ENCODE assay signal across 30 cellular contexts in the genomic region with DNA sequence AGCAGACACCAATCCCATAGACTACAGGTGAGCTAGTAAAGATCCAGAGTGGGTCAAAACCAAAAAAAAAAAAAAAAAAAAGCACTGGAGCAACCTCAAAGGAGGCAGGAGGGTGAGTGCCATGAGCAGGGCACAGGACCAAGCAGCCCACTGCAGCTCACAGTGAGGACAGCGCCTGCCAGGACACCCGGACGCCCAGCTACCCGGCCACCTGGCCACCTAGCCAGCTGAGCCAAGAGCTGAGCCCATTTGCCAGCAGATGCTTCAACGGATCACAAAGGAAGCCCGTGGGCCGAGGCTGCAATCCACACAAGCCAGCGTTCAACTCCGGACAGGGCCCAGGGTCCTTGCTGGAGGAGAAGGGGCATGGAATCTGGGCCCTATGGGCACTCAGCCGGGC. TPM values are rescaled to one million over a fixed set of nuclear protein-coding genes. Genes with fewer than 3 reads are reported as not detected.
DNase-seq lines count a peak whose midpoint lies in the region; ATAC-seq, FAIRE-seq and TF ChIP-seq lines count a peak whose summit lies in the region.
"Had no signal": no experiment of that assay in that cellular context is flagged by ENCODE, and none has a peak within 500 bp of the region (broad histone marks: within the 10 kb centered on the region; RNA-seq: fewer than 3 reads in every experiment).

No MANE protein-coding gene starts in this region.

- no peak overlapping the region for H3K4me3 ChIP-seq in HUES6 (ENCODE audit: low read depth, low read length)
- no peak overlapping the region for H3K4me3 ChIP-seq in K562
- H3K4me3 ChIP-seq in mucosa of descending colon: no peak overlapping the region
- no peak overlapping the region for H3K4me3 ChIP-seq in effector memory CD4-positive, alpha-beta T cell (ENCODE audit: insufficient read depth, low read depth, low read length, poor library complexity, severe bottlenecking)
- H3K4me3 ChIP-seq: breast epithelium, PC-9, sigmoid colon, tibial artery had no signal

- H2AFZ ChIP-seq in K562 (ENCODE audit: low read depth, low read length): no peak overlapping the region
- H2AFZ ChIP-seq: PC-9 had no signal

- in situ Hi-C loops in K562 (cut with MboI): no loop called here

- no peak for FAIRE-seq in K562 (lab: Jason Lieb, UNC)
- FAIRE-seq: colon, islet of Langerhans had no signal

- ATAC-seq in K562: no peak
- ATAC-seq in mucosa of descending colon: peak; percentile 22
- ATAC-seq: activated CD4-positive, alpha-beta T cell treated with anti-CD3 and anti-CD28 coated beads for 36 hours; activated CD8-positive, alpha-beta T cell treated with anti-CD3 and anti-CD28 coated beads for 36 hours; HCT116; left ventricle myocardium superior had no signal

- no peaks in the 10 kb centered on the region for H3K27me3 ChIP-seq in HUES6 (ENCODE audit: control insufficient read depth, insufficient read depth, low read length)
- no peaks in the 10 kb centered on the region for H3K27me3 ChIP-seq in K562 (ENCODE audit: control insufficient read depth in 2 of 2, insufficient read depth in 2 of 2, low read length in 2 of 2)
- no peaks in the 10 kb centered on the region for H3K27me3 ChIP-seq in effector memory CD4-positive, alpha-beta T cell (replicated peaks; ENCODE audit: control insufficient read depth, insufficient read depth, low read length, poor library complexity, severe bottlenecking)
- H3K27me3 ChIP-seq: breast epithelium, sigmoid colon, tibial artery had no signal

- no peaks in the 10 kb centered on the region for H3K9me3 ChIP-seq in HUES6 (ENCODE audit: control insufficient read depth, insufficient read depth, low read depth, low read length)
- H3K9me3 ChIP-seq in K562 (replicated peaks; ENCODE audit: control insufficient read depth, insufficient read depth, low read depth, low read length): 0 out of 2 replicates have a peak, but pooled peaks cover 1% of the 10 kb centered on the region
- H3K9me3 ChIP-seq in mucosa of descending colon: no peaks in the 10 kb centered on the region
- H3K9me3 ChIP-seq in effector memory CD4-positive, alpha-beta T cell (ENCODE audit: control insufficient read depth, low read length): no peaks in the 10 kb centered on the region
- H3K9me3 ChIP-seq: breast epithelium, sigmoid colon, tibial artery had no signal

- peaks cover 5% of the 10 kb centered on the region for H3K9me1 ChIP-seq in K562 (ENCODE audit: control insufficient read depth, insufficient read depth, low read length)

- no peak for TF ChIP-seq RAD21 in K562 (CRISPR knock-in tag; conservative IDR thresholded peaks at IDR 0.05 in 1 of 2, IDR thresholded peaks at IDR 0.05 in 1 of 2)

- no peak overlapping the region for H3K4me2 ChIP-seq in K562 (ENCODE audit: insufficient read depth, low read length)
- H3K4me2 ChIP-seq: PC-9 had no signal

- H3K9ac ChIP-seq in HUES6 (ENCODE audit: low read length) (no peak overlapping the region), K562 (ENCODE audit: insufficient read depth in 1 of 2, low read depth in 2 of 2, low read length in 2 of 2) (no peak overlapping the region; a peak in 2 of 4 replicates)

- intact Hi-C loops in K562 (cut with micrococcal nuclease): no loop called here
- intact Hi-C loops in mucosa of descending colon (cut with DNase I, micrococcal nuclease): no loop called here

- BruUV-seq in K562 (replicated peaks; lab: Mats Ljungman, UMichigan): no TSS peak

- TF ChIP-seq EP300 in K562 (IDR thresholded peaks at IDR 0.05; ENCODE audit: low read length): no peak

- TF ChIP-seq CTCF in K562 (IDR thresholded peaks at IDR 0.05 in 2 of 3, conservative IDR thresholded peaks at IDR 0.05 in 1 of 3; ENCODE audit: insufficient read depth in 2 of 3, low read depth in 1 of 3, low read length in 3 of 3) (no peak), mucosa of descending colon (IDR thresholded peaks at IDR 0.05) (no peak)

- peaks cover 35% of the 10 kb centered on the region for H4K20me1 ChIP-seq in K562 (replicated peaks; ENCODE audit: control insufficient read depth, insufficient read depth, low read length)

- peaks cover 97% of the 10 kb centered on the region for H3K79me2 ChIP-seq in K562 (ENCODE audit: control insufficient read depth, insufficient read depth, low read length)

- DNase-seq in COLO668 (lab: John Stamatoyannopoulos, UW; ENCODE audit: unreplicated experiment) (peak; percentile 32), K562 (ENCODE audit: extremely low read depth in 1 of 4, low spot score in 3 of 4) (no peak), mucosa of descending colon (no peak), pons (ENCODE audit: low spot score) (no peak)
- no peak for DNase-seq in effector CD8-positive, alpha-beta T cell (lab: John Stamatoyannopoulos, UW)
- no peak for DNase-seq in effector memory CD4-positive, alpha-beta T cell
- DNase-seq: activated CD4-positive, alpha-beta T cell treated with anti-CD3 and anti-CD28 coated beads for 36 hours; activated CD8-positive, alpha-beta T cell treated with anti-CD3 and anti-CD28 coated beads for 36 hours; amygdala; GF-D8; IMR-90; left ventricle myocardium superior; NCI-H1694; NCI-H2171; nucleus accumbens; PC-9; SIG-M5; sigmoid colon; stimulated activated CD4-positive, alpha-beta T cell treated with anti-CD3 and anti-CD28 coated beads, Interleukin-15, amount 100 ng/mL, for 24 hours; stimulated activated CD4-positive, alpha-beta T cell treated with anti-CD3 and anti-CD28 coated beads, Interleukin-4, amount 100 ng/mL, for 4 hours; tibial artery had no signal

- peaks cover under 1% of the 10 kb centered on the region; the same call in 1 of the 2 replicates for H3K4me1 ChIP-seq in HUES6 (ENCODE audit: control insufficient read depth, insufficient read depth, low read length)
- peaks cover 36 to 51% of the 10 kb centered on the region in 2 experiments for H3K4me1 ChIP-seq in K562 (replicated peaks in 1 of 2; ENCODE audit: control insufficient read depth in 2 of 2, insufficient read depth in 2 of 2, low read length in 2 of 2)
- H3K4me1 ChIP-seq in mucosa of descending colon (ENCODE audit: low read depth): peaks cover 12% of the 10 kb centered on the region
- H3K4me1 ChIP-seq in effector memory CD4-positive, alpha-beta T cell (ENCODE audit: control insufficient read depth, insufficient read depth, low read length, poor library complexity, severe bottlenecking): peaks cover 22% of the 10 kb centered on the region
- H3K4me1 ChIP-seq: breast epithelium had no signal

- POLR2A ChIA-PET in K562 (lab: Yijun Ruan, JAX): interaction anchor here (0.7 to 3.0 kb wide), 6 partner anchors 8 to 211 kb away, joined by 3 to 22 read pairs (median 4); no protein-coding TSS in a partner anchor

- CTCF ChIA-PET in K562 (lab: Yijun Ruan, JAX; ENCODE audit: low intra/inter-chr PET ratio): no interaction called here

- 0 out of 2 replicates have a peak overlapping the region, but pooled peaks have one; percentile 52 for H3K27ac ChIP-seq in HUES6 (ENCODE audit: low read depth, low read length)
- peak overlapping the region; percentile 33; the same call in 1 of the 3 replicates for H3K27ac ChIP-seq in K562 (ENCODE audit: extremely low read depth, low read depth, low read length)
- no peak overlapping the region for H3K27ac ChIP-seq in effector memory CD4-positive, alpha-beta T cell (ENCODE audit: insufficient read depth, low read length, poor library complexity, severe bottlenecking)
- H3K27ac ChIP-seq: breast epithelium, PC-9, sigmoid colon, tibial artery had no signal

- peaks cover under 1% of the 10 kb centered on the region for H3K36me3 ChIP-seq in HUES6 (ENCODE audit: control insufficient read depth, insufficient read depth, low read length)
- H3K36me3 ChIP-seq in K562 (ENCODE audit: control insufficient read depth, insufficient read depth, low read length): peaks cover 12% of the 10 kb centered on the region; the same call in 2 of the 3 replicates
- no peaks in the 10 kb centered on the region for H3K36me3 ChIP-seq in mucosa of descending colon (ENCODE audit: low read depth)
- peaks cover 3% of the 10 kb centered on the region for H3K36me3 ChIP-seq in effector memory CD4-positive, alpha-beta T cell (ENCODE audit: control insufficient read depth, insufficient read depth, low read length)
- H3K36me3 ChIP-seq: breast epithelium had no signal

- TF ChIP-seq POLR2A in K562 (conservative IDR thresholded peaks at IDR 0.05): no peak

- WGBS in K562 (ENCODE audit: insufficient coverage, low coverage, missing lambda C conversion rate): 78% methylated on average over 7 of the region's 10 CpGs

RNA-seq across cellular contexts. Expression of a gene that starts 15.1 kb away (rescaled TPM):
- 41.5 and 88.6 TPM in 2 replicates for total RNA-seq in K562 (2011; cell fraction: chromatin; rRNA removed; ENCODE audit: low replicate concordance)
- 39.7 and 42.5 TPM in 2 replicates for total RNA-seq in K562 (2011; cell fraction: nucleolus; rRNA removed)
- 23.8 and 31.0 TPM in 2 replicates for total RNA-seq in K562 (2011; cell fraction: nucleoplasm; rRNA removed)
- total RNA-seq in K562 (2014; rRNA removed) (53.9 and 65.3 TPM in 2 replicates), K562 (2014; rRNA removed; fragmentation: Illumina TruSeq; extraction: Trizol) (13.1 and 16.0 TPM in 2 replicates), K562 (2015; rRNA removed; fragmentation: Illumina TruSeq; extraction: Trizol) (28.1 and 28.6 TPM in 2 replicates), K562 (2021) (49.9 and 58.0 TPM in 2 replicates), mucosa of descending colon (10 to 100 TPM; 33.0 to 46.3 (median 40.0) TPM)
- polyA plus RNA-seq in K562 (2011; rRNA removed) (7.4 and 13.0 TPM in 2 replicates), K562 (2014; fragmentation: Illumina TruSeq; extraction: Trizol) (25.9 and 36.3 TPM in 2 replicates), K562 (2014; fragmentation: Nextera tagmentation; extraction: Ambion mirVana) (under 1 TPM; 0.42 to 0.77 TPM), K562 (2014; rRNA removed) (36.8 and 40.5 TPM in 2 replicates)
- polyA plus RNA-seq in K562 (2011; cell fraction: cytosol; rRNA removed): 13.6 and 26.9 TPM in 2 replicates
- polyA plus RNA-seq in K562 (2011; cell fraction: nucleus; rRNA removed): 20.6 and 36.7 TPM in 2 replicates
- 26.0 and 33.9 TPM in 2 replicates for polyA plus RNA-seq in K562 (2012)
- 9.0 and 13.1 TPM in 2 replicates for polyA minus RNA-seq in K562 (2011; rRNA and poly(A)+ RNA removed)
- 16.1 and 34.2 TPM in 2 replicates for polyA minus RNA-seq in K562 (2011; cell fraction: cytosol; rRNA and poly(A)+ RNA removed)
- 14.3 and 14.4 TPM in 2 replicates for polyA minus RNA-seq in K562 (2011; cell fraction: nucleus; rRNA and poly(A)+ RNA removed)

RNA-seq across cellular contexts. Expression of a gene that starts 32.9 kb away (rescaled TPM):
- 23.4 and 64.3 TPM in 2 replicates for total RNA-seq in K562 (2011; cell fraction: chromatin; rRNA removed; ENCODE audit: low replicate concordance)
- 75.9 and 80.4 TPM in 2 replicates for total RNA-seq in K562 (2011; cell fraction: nucleolus; rRNA removed)
- total RNA-seq in K562 (2011; cell fraction: nucleoplasm; rRNA removed): 40.5 and 50.3 TPM in 2 replicates
- total RNA-seq in K562 (2014; rRNA removed) (323 and 344 TPM in 2 replicates), K562 (2014; rRNA removed; fragmentation: Illumina TruSeq; extraction: Trizol) (54.8 and 63.1 TPM in 2 replicates), K562 (2015; rRNA removed; fragmentation: Illumina TruSeq; extraction: Trizol) (157 and 167 TPM in 2 replicates), K562 (2021) (175 and 183 TPM in 2 replicates), mucosa of descending colon (10 to 100 TPM; 39.7 to 53.8 (median 49.1) TPM)
- polyA plus RNA-seq in K562 (2011; rRNA removed) (152 and 181 TPM in 2 replicates), K562 (2014; fragmentation: Illumina TruSeq; extraction: Trizol) (219 and 232 TPM in 2 replicates), K562 (2014; fragmentation: Nextera tagmentation; extraction: Ambion mirVana) (10 to 100 TPM in 1 of 2 experiments, 1 to 10 TPM in 1; 2.5 to 22.9 TPM), K562 (2014; rRNA removed) (306 and 314 TPM in 2 replicates)
- polyA plus RNA-seq in K562 (2011; cell fraction: cytosol; rRNA removed): 215 and 452 TPM in 2 replicates
- polyA plus RNA-seq in K562 (2011; cell fraction: nucleus; rRNA removed): 114 and 165 TPM in 2 replicates
- 108 and 172 TPM in 2 replicates for polyA plus RNA-seq in K562 (2012)
- 49.7 and 74.3 TPM in 2 replicates for polyA minus RNA-seq in K562 (2011; rRNA and poly(A)+ RNA removed)
- polyA minus RNA-seq in K562 (2011; cell fraction: cytosol; rRNA and poly(A)+ RNA removed): 48.1 and 65.9 TPM in 2 replicates
- polyA minus RNA-seq in K562 (2011; cell fraction: nucleus; rRNA and poly(A)+ RNA removed): 23.4 and 31.5 TPM in 2 replicates

RNA-seq across cellular contexts. Expression of a gene that starts 44.3 kb away (rescaled TPM):
- total RNA-seq in K562 (2011; cell fraction: chromatin; rRNA removed; ENCODE audit: low replicate concordance): 56.2 and 231 TPM in 2 replicates
- 229 and 238 TPM in 2 replicates for total RNA-seq in K562 (2011; cell fraction: nucleolus; rRNA removed)
- total RNA-seq in K562 (2011; cell fraction: nucleoplasm; rRNA removed): 112 and 118 TPM in 2 replicates
- total RNA-seq in K562 (2014; rRNA removed) (43.4 and 66.6 TPM in 2 replicates), K562 (2014; rRNA removed; fragmentation: Illumina TruSeq; extraction: Trizol) (3.8 and 8.9 TPM in 2 replicates), K562 (2015; rRNA removed; fragmentation: Illumina TruSeq; extraction: Trizol) (35.9 and 39.3 TPM in 2 replicates), K562 (2021) (49.8 and 50.2 TPM in 2 replicates), mucosa of descending colon (100 to 1,000 TPM in 1 of 3 donors, 10 to 100 TPM in 2; 77.3 to 134 (median 95.7) TPM)
- polyA plus RNA-seq in K562 (2011; rRNA removed) (41.7 and 73.2 TPM in 2 replicates), K562 (2014; fragmentation: Illumina TruSeq; extraction: Trizol) (20.0 and 53.1 TPM in 2 replicates), K562 (2014; fragmentation: Nextera tagmentation; extraction: Ambion mirVana) (1 to 10 TPM in 1 of 2 experiments, under 1 TPM in 1; 0.45 to 1.3 TPM), K562 (2014; rRNA removed) (46.2 and 50.1 TPM in 2 replicates)
- 113 and 177 TPM in 2 replicates for polyA plus RNA-seq in K562 (2011; cell fraction: cytosol; rRNA removed)
- polyA plus RNA-seq in K562 (2011; cell fraction: nucleus; rRNA removed): 157 and 271 TPM in 2 replicates
- 62.5 and 85.8 TPM in 2 replicates for polyA plus RNA-seq in K562 (2012)
- 25.0 and 47.0 TPM in 2 replicates for polyA minus RNA-seq in K562 (2011; rRNA and poly(A)+ RNA removed)
- polyA minus RNA-seq in K562 (2011; cell fraction: cytosol; rRNA and poly(A)+ RNA removed): 43.0 and 54.1 TPM in 2 replicates
- 40.1 and 42.9 TPM in 2 replicates for polyA minus RNA-seq in K562 (2011; cell fraction: nucleus; rRNA and poly(A)+ RNA removed)

RNA-seq across cellular contexts. Expression of a gene that starts 54.5 kb away (rescaled TPM):
- total RNA-seq in K562 (2011; cell fraction: chromatin; rRNA removed; ENCODE audit: low replicate concordance): 5.5 and 10.4 TPM in 2 replicates
- 5.5 and 6.5 TPM in 2 replicates for total RNA-seq in K562 (2011; cell fraction: nucleolus; rRNA removed)
- 4.2 and 4.3 TPM in 2 replicates for total RNA-seq in K562 (2011; cell fraction: nucleoplasm; rRNA removed)
- total RNA-seq in K562 (2014; rRNA removed) (0.20 and 0.23 TPM in 2 replicates), K562 (2014; rRNA removed; fragmentation: Illumina TruSeq; extraction: Trizol) (not detected in 2 replicates), K562 (2015; rRNA removed; fragmentation: Illumina TruSeq; extraction: Trizol) (not detected in 2 replicates), K562 (2021) (0.58 and 0.67 TPM in 2 replicates), mucosa of descending colon (1 to 10 TPM in 2 of 3 donors, under 1 TPM in 1; 0.23 to 2.8 (median 1.3) TPM)
- polyA plus RNA-seq in K562 (2011; rRNA removed) (0.92 and 1.0 TPM in 2 replicates), K562 (2014; fragmentation: Illumina TruSeq; extraction: Trizol) (0.13 and 0.19 TPM in 2 replicates), K562 (2014; fragmentation: Nextera tagmentation; extraction: Ambion mirVana) (not detected), K562 (2014; rRNA removed) (0.18 and 0.23 TPM in 2 replicates)
- 0.19 and 0.66 TPM in 2 replicates for polyA plus RNA-seq in K562 (2011; cell fraction: cytosol; rRNA removed)
- polyA plus RNA-seq in K562 (2011; cell fraction: nucleus; rRNA removed): 9.1 and 13.2 TPM in 2 replicates
- 0.17 and 0.33 TPM in 2 replicates for polyA plus RNA-seq in K562 (2012)
- 0.15 TPM in 1 of 2 replicates, not detected in the other for polyA minus RNA-seq in K562 (2011; rRNA and poly(A)+ RNA removed)
- polyA minus RNA-seq in K562 (2011; cell fraction: cytosol; rRNA and poly(A)+ RNA removed): not detected in 2 replicates
- 0.81 and 1.2 TPM in 2 replicates for polyA minus RNA-seq in K562 (2011; cell fraction: nucleus; rRNA and poly(A)+ RNA removed)
- total RNA-seq: activated CD4-positive, alpha-beta T cell treated with anti-CD3 and anti-CD28 coated beads for 36 hours; activated CD8-positive, alpha-beta T cell treated with anti-CD3 and anti-CD28 coated beads for 36 hours; activated T-helper 2 cell treated with anti-CD3 and anti-CD28 coated beads, Interferon-gamma antibody, Interleukin-2, Interleukin-4, amounts not matched to agents 10 μg/mL and 5 μg/mL and 100 μg/mL, durations not matched to agents 14 hours and 24 hours and 36 hours; breast epithelium; IMR-90; PC-9; T-helper 2 cell treated with Interferon-gamma antibody and Interleukin-4, amounts not matched to agents 100 ng/mL and 5 ng/mL, for 36 hours had no signal
- polyA plus RNA-seq: BJ had no signal

RNA-seq across cellular contexts. Expression of a gene that starts 57.0 kb away (rescaled TPM):
- 2.2 and 9.2 TPM in 2 replicates for total RNA-seq in K562 (2011; cell fraction: chromatin; rRNA removed; ENCODE audit: low replicate concordance)
- total RNA-seq in K562 (2011; cell fraction: nucleolus; rRNA removed): 6.4 and 8.8 TPM in 2 replicates
- total RNA-seq in K562 (2011; cell fraction: nucleoplasm; rRNA removed): 4.1 and 5.6 TPM in 2 replicates
- total RNA-seq in K562 (2014; rRNA removed): 0.64 and 2.2 TPM in 2 replicates
- 0.36 and 0.41 TPM in 2 replicates for total RNA-seq in K562 (2014; rRNA removed; fragmentation: Illumina TruSeq; extraction: Trizol)
- 0.19 and 0.40 TPM in 2 replicates for total RNA-seq in K562 (2015; rRNA removed; fragmentation: Illumina TruSeq; extraction: Trizol)
- total RNA-seq in K562 (2021): 0.69 and 1.6 TPM in 2 replicates
- 2.0 and 2.5 TPM in 2 replicates for polyA plus RNA-seq in K562 (2011; rRNA removed)
- polyA plus RNA-seq in K562 (2011; cell fraction: cytosol; rRNA removed): 3.0 and 6.0 TPM in 2 replicates
- polyA plus RNA-seq in K562 (2011; cell fraction: nucleus; rRNA removed): 9.6 and 15.6 TPM in 2 replicates
- 0.71 and 0.74 TPM in 2 replicates for polyA plus RNA-seq in K562 (2012)
- 0.37 and 0.84 TPM in 2 replicates for polyA plus RNA-seq in K562 (2014; fragmentation: Illumina TruSeq; extraction: Trizol)
- not detected for polyA plus RNA-seq in K562 (2014; fragmentation: Nextera tagmentation; extraction: Ambion mirVana)
- 0.86 and 1.8 TPM in 2 replicates for polyA plus RNA-seq in K562 (2014; rRNA removed)
- 0.18 and 0.46 TPM in 2 replicates for polyA minus RNA-seq in K562 (2011; rRNA and poly(A)+ RNA removed)
- polyA minus RNA-seq in K562 (2011; cell fraction: cytosol; rRNA and poly(A)+ RNA removed): 0.95 and 1.5 TPM in 2 replicates
- 0.78 and 1.6 TPM in 2 replicates for polyA minus RNA-seq in K562 (2011; cell fraction: nucleus; rRNA and poly(A)+ RNA removed)
- 1 to 10 TPM; 1.7 to 6.8 (median 1.9) TPM for total RNA-seq in mucosa of descending colon
- total RNA-seq: activated CD4-positive, alpha-beta T cell treated with anti-CD3 and anti-CD28 coated beads for 36 hours; activated CD8-positive, alpha-beta T cell treated with anti-CD3 and anti-CD28 coated beads for 36 hours; fibroblast of villous mesenchyme; PC-9; T-helper 2 cell treated with Interferon-gamma antibody and Interleukin-4, amounts not matched to agents 100 ng/mL and 5 ng/mL, for 36 hours had no signal
